8 cellular contexts compared by ENCODE assay signal in the genomic region with DNA sequence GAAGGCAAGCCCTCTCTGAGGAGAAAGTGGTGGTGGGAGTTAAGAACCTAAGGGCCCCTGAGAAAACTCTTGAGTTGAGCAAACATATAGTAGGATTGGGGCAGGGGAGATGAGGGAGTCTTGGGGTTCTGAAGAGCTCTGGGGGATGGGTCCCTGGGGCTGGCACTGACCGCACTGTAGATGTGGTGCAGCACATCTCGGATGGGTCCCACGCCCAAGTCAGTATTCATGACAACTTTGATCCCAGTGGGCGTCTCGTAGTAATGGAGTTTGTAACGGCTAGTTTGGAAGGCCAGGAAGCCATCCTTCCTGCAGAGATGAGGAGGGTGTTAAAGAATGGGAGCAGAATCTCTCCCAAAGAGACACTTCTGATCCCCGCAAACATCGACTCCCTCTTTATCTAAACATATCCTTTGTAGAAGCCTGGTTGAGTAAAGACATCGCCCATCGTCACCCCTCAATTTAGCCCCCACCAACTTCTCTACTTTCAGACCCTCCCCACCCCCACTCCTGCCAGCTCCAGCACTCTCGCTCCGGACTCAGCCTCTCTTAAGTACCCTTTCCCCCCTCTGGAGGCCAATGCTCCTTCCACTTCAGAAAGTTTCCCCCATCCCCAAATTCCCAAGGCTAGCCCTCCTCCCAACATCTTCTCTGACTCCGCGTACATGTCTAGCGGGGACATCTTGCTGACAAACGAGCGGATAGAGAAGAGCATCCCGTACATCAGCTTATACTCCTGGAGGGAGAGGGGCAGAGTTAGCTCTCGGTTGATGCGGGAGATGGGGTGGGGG. TPM values are rescaled to one million over a fixed set of nuclear protein-coding genes. Genes with fewer than 3 reads are reported as not detected.
DNase-seq lines count a peak whose midpoint lies in the region; ATAC-seq, FAIRE-seq and TF ChIP-seq lines count a peak whose summit lies in the region.

No MANE protein-coding gene starts in this region.

- peaks cover 18% of the 10 kb centered on the region for H3K4me1 ChIP-seq in keratinocyte (ENCODE audit: control insufficient read depth, extremely low read depth, insufficient read depth, low read length)
- peaks cover 44% of the 10 kb centered on the region for H3K4me1 ChIP-seq in suprapubic skin

- no peak for DNase-seq in activated CD4-positive, alpha-beta T cell treated with anti-CD3 and anti-CD28 coated beads, Interleukin-2, amount 10 ng/mL, durations not matched to agents 7 days and 5 days
- DNase-seq in activated CD4-positive, alpha-beta T cell treated with anti-CD3 and anti-CD28 coated beads, Interleukin-2, amount 50 U/mL, for 48 hours: no peak
- no peak for DNase-seq in keratinocyte (ENCODE audit: low read depth, low spot score)
- DNase-seq in suprapubic skin (ENCODE audit: low spot score in 2 of 2): no peak
- no peak for DNase-seq in HK-2 (ENCODE audit: unreplicated experiment)
- no peak for DNase-seq in NOMO-1 treated with DMSO at 0.1 percent for 48 hours (lab: John Stamatoyannopoulos, UW; ENCODE audit: unreplicated experiment)

- H3K27me3 ChIP-seq in keratinocyte (ENCODE audit: control insufficient read depth, extremely low read depth, insufficient read depth, low read length) (no peaks in the 10 kb centered on the region), suprapubic skin (no peaks in the 10 kb centered on the region)

- 33% methylated on average over 20 of the region's 20 CpGs for WGBS in suprapubic skin

- H3K27ac ChIP-seq in keratinocyte (ENCODE audit: control insufficient read depth, insufficient read depth, low read length) (peak overlapping the region; percentile 75), suprapubic skin (peak overlapping the region; percentile 76)

- TF ChIP-seq CTCF in keratinocyte (optimal IDR thresholded peaks at IDR 0.05 in 1 of 3, IDR thresholded peaks at IDR 0.05 in 1 of 3, conservative IDR thresholded peaks at IDR 0.05 in 1 of 3; ENCODE audit: extremely low read depth in 1 of 3, insufficient read depth in 2 of 3, low read length in 3 of 3) (no peak), suprapubic skin (IDR thresholded peaks at IDR 0.05) (no peak)

- POLR2A ChIA-PET in activated CD4-positive, alpha-beta T cell treated with anti-CD3 and anti-CD28 coated beads, Interleukin-2, amount 10 ng/mL, durations not matched to agents 7 days and 5 days (lab: Charles Lee): interaction anchor here (0.6 to 1.3 kb wide), 3 partner anchors 12 to 226 kb away, joined by 3 to 4 read pairs (median 3); a partner anchor contains a TSS

- peak overlapping the region; percentile 94 for H3K4me3 Mint-ChIP-seq in activated CD4-positive, alpha-beta T cell treated with anti-CD3 and anti-CD28 coated beads, Interleukin-2, amount 10 ng/mL, durations not matched to agents 7 days and 5 days
- H3K4me3 Mint-ChIP-seq in activated naive CD8-positive, alpha-beta T cell: peak overlapping the region; percentile 98

- TF ChIP-seq POLR2A in suprapubic skin (IDR thresholded peaks at IDR 0.05): no peak

- peaks cover 32% of the 10 kb centered on the region for H3K36me3 Mint-ChIP-seq in activated CD4-positive, alpha-beta T cell treated with anti-CD3 and anti-CD28 coated beads, Interleukin-2, amount 10 ng/mL, durations not matched to agents 7 days and 5 days (ENCODE audit: low read depth)
- peaks cover 2% of the 10 kb centered on the region for H3K36me3 Mint-ChIP-seq in activated naive CD8-positive, alpha-beta T cell

- peak overlapping the region; percentile 92 for H3K9ac ChIP-seq in keratinocyte (ENCODE audit: control insufficient read depth, extremely low read depth, insufficient read depth, low read length)

- peak overlapping the region; percentile 96 for H3K27ac Mint-ChIP-seq in activated CD4-positive, alpha-beta T cell treated with anti-CD3 and anti-CD28 coated beads, Interleukin-2, amount 10 ng/mL, durations not matched to agents 7 days and 5 days
- H3K27ac Mint-ChIP-seq in activated naive CD8-positive, alpha-beta T cell: peak overlapping the region; percentile 58

- H3K4me2 ChIP-seq in keratinocyte (ENCODE audit: control insufficient read depth, extremely low read depth, insufficient read depth, low read depth, low read length): peak overlapping the region; percentile 88

- TF ChIP-seq EP300 in suprapubic skin (IDR thresholded peaks at IDR 0.05): no peak

- peak overlapping the region; percentile 63 to 94 (median 90) for H3K4me3 ChIP-seq in keratinocyte (ENCODE audit: control insufficient read depth in 2 of 3, extremely low read depth in 1 of 3, insufficient read depth in 2 of 3, low read depth in 1 of 3, low read length in 3 of 3)
- peak overlapping the region; percentile 65 for H3K4me3 ChIP-seq in suprapubic skin

- H3K36me3 ChIP-seq in keratinocyte (ENCODE audit: control insufficient read depth in 2 of 2, extremely low read depth in 1 of 2, insufficient read depth in 2 of 2, low read length in 2 of 2): peaks cover 5 to 16% of the 10 kb centered on the region in 2 experiments
- H3K36me3 ChIP-seq in suprapubic skin: peaks cover 10% of the 10 kb centered on the region

- peaks cover 32% of the 10 kb centered on the region for H3K79me2 ChIP-seq in keratinocyte (ENCODE audit: control insufficient read depth, insufficient read depth, low read length)

- dilution Hi-C loops in keratinocyte (cut with MboI; ENCODE audit: extremely low pct_ligation_motif_present, low sequenced_read_pairs): no loop called here

- H3K9me3 ChIP-seq in keratinocyte (ENCODE audit: control insufficient read depth, low read depth, low read length) (no peaks in the 10 kb centered on the region), suprapubic skin (no peaks in the 10 kb centered on the region)

- no peaks in the 10 kb centered on the region for H3K9me3 Mint-ChIP-seq in activated CD4-positive, alpha-beta T cell treated with anti-CD3 and anti-CD28 coated beads, Interleukin-2, amount 10 ng/mL, durations not matched to agents 7 days and 5 days
- H3K9me3 Mint-ChIP-seq in activated naive CD8-positive, alpha-beta T cell (ENCODE audit: low read depth): no peaks in the 10 kb centered on the region

- FAIRE-seq in keratinocyte (lab: Jason Lieb, UNC): peak; percentile 49

- H3K4me1 Mint-ChIP-seq in activated CD4-positive, alpha-beta T cell treated with anti-CD3 and anti-CD28 coated beads, Interleukin-2, amount 10 ng/mL, durations not matched to agents 7 days and 5 days: peaks cover 50% of the 10 kb centered on the region
- H3K4me1 Mint-ChIP-seq in activated naive CD8-positive, alpha-beta T cell (ENCODE audit: low read depth): peaks cover 36% of the 10 kb centered on the region

- peaks cover 4% of the 10 kb centered on the region for H3K9me1 ChIP-seq in keratinocyte (ENCODE audit: control insufficient read depth, extremely low read depth, insufficient read depth, low read length)

- no peaks in the 10 kb centered on the region for H3K27me3 Mint-ChIP-seq in activated CD4-positive, alpha-beta T cell treated with anti-CD3 and anti-CD28 coated beads, Interleukin-2, amount 10 ng/mL, durations not matched to agents 7 days and 5 days
- H3K27me3 Mint-ChIP-seq in activated naive CD8-positive, alpha-beta T cell: no peaks in the 10 kb centered on the region

- no peak for ATAC-seq in GM18861 (IDR thresholded peaks at IDR 0.05; ENCODE audit: unreplicated experiment)

- peak overlapping the region; percentile 79 for H2AFZ ChIP-seq in keratinocyte (ENCODE audit: control insufficient read depth, low read length)

- H4K20me1 ChIP-seq in keratinocyte (ENCODE audit: control insufficient read depth, extremely low read depth, insufficient read depth, low read length): no peaks in the 10 kb centered on the region

- CTCF ChIA-PET in activated CD4-positive, alpha-beta T cell treated with anti-CD3 and anti-CD28 coated beads, Interleukin-2, amount 10 ng/mL, durations not matched to agents 7 days and 5 days (lab: Charles Lee): interaction anchor here (0.5 to 3.2 kb wide), 10 partner anchors 8 to 59 kb away, joined by 3 to 17 read pairs (median 4); no protein-coding TSS in a partner anchor

RNA-seq across cellular contexts. Expression of a gene that starts 0.7 kb away (rescaled TPM):
- 100 to 1,000 TPM; 235 to 251 TPM for total RNA-seq in activated CD4-positive, alpha-beta T cell treated with anti-CD3 and anti-CD28 coated beads, Interleukin-2, amount 10 ng/mL, durations not matched to agents 7 days and 5 days
- 108 to 396 TPM (median 128 TPM) in 3 replicates for polyA plus RNA-seq in keratinocyte
- 38.3 TPM for polyA plus RNA-seq in keratinocyte (2011; ENCODE audit: low read depth)
- polyA plus RNA-seq in keratinocyte (2011; cell fraction: cytosol; rRNA removed): 329 and 422 TPM in 2 replicates
- 115 and 122 TPM in 2 replicates for polyA plus RNA-seq in keratinocyte (2011; cell fraction: nucleus; rRNA removed)
- 190 and 276 TPM in 2 replicates for polyA plus RNA-seq in keratinocyte (2012; ENCODE audit: low replicate concordance)
- 161 to 257 TPM (median 217 TPM) in 3 replicates for polyA minus RNA-seq in keratinocyte
- polyA minus RNA-seq in keratinocyte (2011; cell fraction: cytosol; rRNA and poly(A)+ RNA removed): 191 TPM
- 38.1 and 71.9 TPM in 2 replicates for polyA minus RNA-seq in keratinocyte (2011; cell fraction: nucleus; rRNA and poly(A)+ RNA removed)
- 10 to 100 TPM; 39.4 to 64.1 (median 46.2) TPM for total RNA-seq in suprapubic skin

RNA-seq across cellular contexts. Expression of a gene that starts 1.0 kb away (rescaled TPM):
- 10 to 100 TPM; 74.3 to 77.4 TPM for total RNA-seq in activated CD4-positive, alpha-beta T cell treated with anti-CD3 and anti-CD28 coated beads, Interleukin-2, amount 10 ng/mL, durations not matched to agents 7 days and 5 days
- 17.4 to 20.5 TPM (median 17.4 TPM) in 3 replicates for polyA plus RNA-seq in keratinocyte
- polyA plus RNA-seq in keratinocyte (2011; ENCODE audit: low read depth): 14.3 TPM
- polyA plus RNA-seq in keratinocyte (2011; cell fraction: cytosol; rRNA removed): 11.0 and 12.7 TPM in 2 replicates
- polyA plus RNA-seq in keratinocyte (2011; cell fraction: nucleus; rRNA removed): 63.2 and 66.1 TPM in 2 replicates
- polyA plus RNA-seq in keratinocyte (2012; ENCODE audit: low replicate concordance): 16.1 and 17.1 TPM in 2 replicates
- polyA minus RNA-seq in keratinocyte: 18.7 to 28.8 TPM (median 23.0 TPM) in 3 replicates
- 12.9 TPM for polyA minus RNA-seq in keratinocyte (2011; cell fraction: cytosol; rRNA and poly(A)+ RNA removed)
- polyA minus RNA-seq in keratinocyte (2011; cell fraction: nucleus; rRNA and poly(A)+ RNA removed): 17.4 and 17.8 TPM in 2 replicates
- 10 to 100 TPM; 23.7 to 57.0 (median 30.8) TPM for total RNA-seq in suprapubic skin

RNA-seq across cellular contexts. Expression of a gene that starts 1.4 kb away (rescaled TPM):
- 10 to 100 TPM; 11.8 to 12.4 TPM for total RNA-seq in activated CD4-positive, alpha-beta T cell treated with anti-CD3 and anti-CD28 coated beads, Interleukin-2, amount 10 ng/mL, durations not matched to agents 7 days and 5 days
- 2.0 to 2.5 TPM (median 2.2 TPM) in 3 replicates for polyA plus RNA-seq in keratinocyte
- 1.1 TPM for polyA plus RNA-seq in keratinocyte (2011; ENCODE audit: low read depth)
- 0.13 and 0.27 TPM in 2 replicates for polyA plus RNA-seq in keratinocyte (2011; cell fraction: cytosol; rRNA removed)
- 17.3 and 18.3 TPM in 2 replicates for polyA plus RNA-seq in keratinocyte (2011; cell fraction: nucleus; rRNA removed)
- 1.2 and 1.3 TPM in 2 replicates for polyA plus RNA-seq in keratinocyte (2012; ENCODE audit: low replicate concordance)
- polyA minus RNA-seq in keratinocyte: 0.66 to 1.9 TPM (median 0.99 TPM) in 3 replicates
- polyA minus RNA-seq in keratinocyte (2011; cell fraction: cytosol; rRNA and poly(A)+ RNA removed): not detected
- polyA minus RNA-seq in keratinocyte (2011; cell fraction: nucleus; rRNA and poly(A)+ RNA removed): 2.2 and 2.8 TPM in 2 replicates
- total RNA-seq in suprapubic skin: 1 to 10 TPM in 3 of 4 donors, not detected in 1; 1.9 to 7.5 (median 2.4) TPM

RNA-seq across cellular contexts. Expression of a gene that starts 14.9 kb away (rescaled TPM):
- 1 to 10 TPM; 4.4 to 4.5 TPM for total RNA-seq in activated CD4-positive, alpha-beta T cell treated with anti-CD3 and anti-CD28 coated beads, Interleukin-2, amount 10 ng/mL, durations not matched to agents 7 days and 5 days
- polyA plus RNA-seq in keratinocyte: 3.4 to 5.7 TPM (median 3.6 TPM) in 3 replicates
- polyA plus RNA-seq in keratinocyte (2011; ENCODE audit: low read depth): 4.3 TPM
- 3.4 TPM in 2 replicates for polyA plus RNA-seq in keratinocyte (2011; cell fraction: cytosol; rRNA removed)
- polyA plus RNA-seq in keratinocyte (2011; cell fraction: nucleus; rRNA removed): 6.7 and 7.2 TPM in 2 replicates
- polyA plus RNA-seq in keratinocyte (2012; ENCODE audit: low replicate concordance): 1.6 and 15.6 TPM in 2 replicates
- 1.3 to 2.1 TPM in 2 of 3 replicates, not detected in the other for polyA minus RNA-seq in keratinocyte
- polyA minus RNA-seq in keratinocyte (2011; cell fraction: cytosol; rRNA and poly(A)+ RNA removed): 2.5 TPM
- 1.5 and 2.9 TPM in 2 replicates for polyA minus RNA-seq in keratinocyte (2011; cell fraction: nucleus; rRNA and poly(A)+ RNA removed)
- total RNA-seq in suprapubic skin: 10 to 100 TPM; 51.1 to 66.3 (median 57.3) TPM

RNA-seq across cellular contexts. Expression of a gene that starts 42.4 kb away (rescaled TPM):
- total RNA-seq in activated CD4-positive, alpha-beta T cell treated with anti-CD3 and anti-CD28 coated beads, Interleukin-2, amount 10 ng/mL, durations not matched to agents 7 days and 5 days: 100 to 1,000 TPM; 216 to 223 TPM
- polyA plus RNA-seq in keratinocyte: 27.8 to 30.1 TPM (median 28.1 TPM) in 3 replicates
- 19.1 TPM for polyA plus RNA-seq in keratinocyte (2011; ENCODE audit: low read depth)
- polyA plus RNA-seq in keratinocyte (2011; cell fraction: cytosol; rRNA removed): 21.7 and 36.9 TPM in 2 replicates
- 110 and 113 TPM in 2 replicates for polyA plus RNA-seq in keratinocyte (2011; cell fraction: nucleus; rRNA removed)
- 21.0 and 81.2 TPM in 2 replicates for polyA plus RNA-seq in keratinocyte (2012; ENCODE audit: low replicate concordance)
- polyA minus RNA-seq in keratinocyte: 51.0 to 122 TPM (median 65.2 TPM) in 3 replicates
- 83.5 TPM for polyA minus RNA-seq in keratinocyte (2011; cell fraction: cytosol; rRNA and poly(A)+ RNA removed)
- polyA minus RNA-seq in keratinocyte (2011; cell fraction: nucleus; rRNA and poly(A)+ RNA removed): 50.3 and 60.0 TPM in 2 replicates
- 10 to 100 TPM; 42.1 to 76.0 (median 67.7) TPM for total RNA-seq in suprapubic skin
